In the genomic region with DNA sequence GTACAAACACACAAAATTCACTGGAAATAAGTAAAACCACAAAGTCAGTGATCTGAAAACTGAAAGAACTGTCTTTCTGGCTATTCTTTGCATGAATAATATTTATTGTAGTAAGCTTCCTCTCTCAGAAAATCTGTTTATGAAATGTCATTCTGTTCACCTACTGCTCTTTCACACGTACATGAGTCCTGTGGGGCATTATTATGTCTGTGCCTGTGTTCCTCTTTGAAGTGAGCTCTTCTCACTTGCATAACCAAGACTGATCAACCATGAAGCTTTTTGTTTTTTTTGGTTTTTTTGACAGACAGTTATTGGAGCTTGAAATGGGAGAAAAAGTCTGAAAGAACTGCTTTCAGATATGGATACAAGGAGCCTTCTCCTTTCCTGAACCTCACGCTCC, we compare ENCODE assay signal across 13 cellular contexts.
DNase-seq lines count a peak whose midpoint lies in the region; ATAC-seq and TF ChIP-seq lines count a peak whose summit lies in the region.
"Had no signal": no experiment of that assay in that cellular context is flagged by ENCODE, and none has a peak within 500 bp of the region (broad histone marks: within the 10 kb centered on the region; RNA-seq: fewer than 3 reads in every experiment).

No MANE protein-coding gene starts in this region.

- H3K4me3 Mint-ChIP-seq in T-helper 2 cell treated with Interferon-gamma antibody and Interleukin-4, amounts not matched to agents 5 μg/mL and 100 μg/mL, for 36 hours: peak overlapping the region; percentile 41
- H3K4me3 Mint-ChIP-seq: activated T-helper 17 cell treated with anti-CD3 and anti-CD28 coated beads, Interleukin-2, amount 50 U/mL, for 72 hours; CD8-positive, alpha-beta T cell had no signal

- TF ChIP-seq CTCF in GM12865 (IDR thresholded peaks at IDR 0.05; ENCODE audit: insufficient read depth, low read depth, low read length, missing control alignments): no peak

- H3K4me3 ChIP-seq in GM12865 (ENCODE audit: low read depth, low read length): no peak overlapping the region
- H3K4me3 ChIP-seq: dorsolateral prefrontal cortex had no signal

- ATAC-seq in GM19438 (IDR thresholded peaks at IDR 0.05; ENCODE audit: low read depth, unreplicated experiment) (peak; percentile 84), HG02981 (IDR thresholded peaks at IDR 0.05; ENCODE audit: unreplicated experiment) (peak; percentile 95)
- ATAC-seq: activated T-helper 17 cell treated with anti-CD3 and anti-CD28 coated beads, Interleukin-2, amount 50 U/mL, for 72 hours; CD8-positive, alpha-beta T cell had no signal

- peaks cover 38% of the 10 kb centered on the region for H3K4me1 Mint-ChIP-seq in T-helper 2 cell treated with Interferon-gamma antibody and Interleukin-4, amounts not matched to agents 5 μg/mL and 100 μg/mL, for 36 hours (ENCODE audit: low read depth)
- H3K4me1 Mint-ChIP-seq: activated T-helper 17 cell treated with anti-CD3 and anti-CD28 coated beads, Interleukin-2, amount 50 U/mL, for 72 hours had no signal

- no peaks in the 10 kb centered on the region for H3K9me3 Mint-ChIP-seq in T-helper 2 cell treated with Interferon-gamma antibody and Interleukin-4, amounts not matched to agents 5 μg/mL and 100 μg/mL, for 36 hours
- H3K9me3 Mint-ChIP-seq: activated T-helper 17 cell treated with anti-CD3 and anti-CD28 coated beads, Interleukin-2, amount 50 U/mL, for 72 hours; CD8-positive, alpha-beta T cell had no signal

- peaks cover 7% of the 10 kb centered on the region for H3K36me3 Mint-ChIP-seq in T-helper 2 cell treated with Interferon-gamma antibody and Interleukin-4, amounts not matched to agents 5 μg/mL and 100 μg/mL, for 36 hours (ENCODE audit: low read depth)
- H3K36me3 Mint-ChIP-seq: CD8-positive, alpha-beta T cell had no signal

- peak; percentile 20 for DNase-seq in GM12865 (ENCODE audit: low read depth)
- no peak for DNase-seq in T-helper 2 cell treated with Interferon-gamma antibody and Interleukin-4, amounts not matched to agents 5 μg/mL and 100 μg/mL, for 36 hours (ENCODE audit: low spot score)
- no peak for DNase-seq in globus pallidus (ENCODE audit: low spot score)
- no peak for DNase-seq in GOT3 (lab: John Stamatoyannopoulos, UW)
- no peak for DNase-seq in DMS79 (lab: John Stamatoyannopoulos, UW)
- no peak for DNase-seq in NCI-H1417 (lab: John Stamatoyannopoulos, UW)
- DNase-seq: CD8-positive, alpha-beta T cell; dorsolateral prefrontal cortex; hypothalamus; NCI-H69 had no signal

- peak overlapping the region; percentile 72 for H3K27ac Mint-ChIP-seq in T-helper 2 cell treated with Interferon-gamma antibody and Interleukin-4, amounts not matched to agents 5 μg/mL and 100 μg/mL, for 36 hours
- H3K27ac Mint-ChIP-seq: activated T-helper 17 cell treated with anti-CD3 and anti-CD28 coated beads, Interleukin-2, amount 50 U/mL, for 72 hours; CD8-positive, alpha-beta T cell had no signal

- no peaks in the 10 kb centered on the region for H3K27me3 Mint-ChIP-seq in T-helper 2 cell treated with Interferon-gamma antibody and Interleukin-4, amounts not matched to agents 5 μg/mL and 100 μg/mL, for 36 hours (ENCODE audit: low read depth)
- H3K27me3 Mint-ChIP-seq: activated T-helper 17 cell treated with anti-CD3 and anti-CD28 coated beads, Interleukin-2, amount 50 U/mL, for 72 hours had no signal
